In genomic region chr11:126853732-126854131, GRCh38 we compare ENCODE assay signal across 23 cellular contexts.
DNase-seq lines count a peak whose midpoint lies in the region; ATAC-seq, FAIRE-seq and TF ChIP-seq lines count a peak whose summit lies in the region.
"Had no signal": no experiment of that assay in that cellular context is flagged by ENCODE, and none has a peak within 500 bp of the region (broad histone marks: within the 10 kb centered on the region; RNA-seq: fewer than 3 reads in every experiment).

No MANE protein-coding gene starts in this region.

- H3K27ac Mint-ChIP-seq in astrocyte (ENCODE audit: unreplicated experiment): no peak overlapping the region
- H3K27ac Mint-ChIP-seq: activated B cell treated with CpG ODN at 0.5 μM for 24 hours; effector memory CD8-positive, alpha-beta T cell; neural progenitor cell had no signal

- no peak overlapping the region for H2AFZ ChIP-seq in astrocyte (ENCODE audit: low read depth, low read length)
- H2AFZ ChIP-seq: neural progenitor cell had no signal

- H3K27ac ChIP-seq in astrocyte (ENCODE audit: low read depth, low read length): no peak overlapping the region
- H3K27ac ChIP-seq: foreskin keratinocyte, neural progenitor cell, suprapubic skin had no signal

- TF ChIP-seq CTCF in astrocyte (IDR thresholded peaks at IDR 0.05; ENCODE audit: insufficient read depth, low read depth, low read length): no peak

- H3K4me1 ChIP-seq in astrocyte (ENCODE audit: insufficient read depth, low read length): peaks cover 6% of the 10 kb centered on the region
- H3K4me1 ChIP-seq: Caco-2, foreskin keratinocyte, neural progenitor cell, suprapubic skin had no signal

- H3K4me1 Mint-ChIP-seq in astrocyte (ENCODE audit: low read depth, unreplicated experiment): peaks cover 4% of the 10 kb centered on the region
- H3K4me1 Mint-ChIP-seq: activated B cell treated with CpG ODN at 0.5 μM for 24 hours, neural progenitor cell had no signal

- H3K9me3 ChIP-seq in astrocyte (ENCODE audit: insufficient read depth, low read depth, low read length): no peaks in the 10 kb centered on the region
- H3K9me3 ChIP-seq: Caco-2, suprapubic skin had no signal

- peaks cover 2% of the 10 kb centered on the region for H3K9me3 Mint-ChIP-seq in astrocyte (ENCODE audit: unreplicated experiment)
- H3K9me3 Mint-ChIP-seq: activated B cell treated with CpG ODN at 0.5 μM for 24 hours, neural progenitor cell had no signal

- no peak overlapping the region for H3K4me3 Mint-ChIP-seq in astrocyte (ENCODE audit: unreplicated experiment)
- H3K4me3 Mint-ChIP-seq: activated B cell treated with CpG ODN at 0.5 μM for 24 hours; effector memory CD8-positive, alpha-beta T cell; neural progenitor cell had no signal

- no peaks in the 10 kb centered on the region for H3K79me2 ChIP-seq in astrocyte (ENCODE audit: insufficient read depth, low read length)

- DNase-seq in GM18507 (ENCODE audit: extremely low spot score, insufficient read length, low read depth) (no peak), astrocyte (ENCODE audit: low read depth) (peak; percentile 59), globus pallidus (ENCODE audit: low spot score) (no peak), G401 (ENCODE audit: low spot score) (no peak), SIG-M5 treated with dmso at 0.1 percent for 504 hours (lab: John Stamatoyannopoulos, UW; ENCODE audit: unreplicated experiment) (no peak)
- DNase-seq: activated B cell treated with CpG ODN at 0.5 μM for 24 hours; activated naive CD4-positive, alpha-beta T cell treated with Interleukin-2 at 50 U/mL for 16 hours; Caco-2; effector memory CD8-positive, alpha-beta T cell; foreskin keratinocyte; mesendoderm; NCI-H1417 treated with DMSO at 0.1 percent for 48 hours; NCI-H446 treated with DMSO at 0.1 percent for 48 hours; OCI-M1; right cardiac atrium; stimulated activated CD4-positive, alpha-beta T cell treated with anti-CD3 and anti-CD28 coated beads, Interleukin-1b, Interleukin-23, amount 100 ng/mL, for 48 hours had no signal

- no peaks in the 10 kb centered on the region for H3K36me3 Mint-ChIP-seq in astrocyte (ENCODE audit: low read depth, unreplicated experiment)

- FAIRE-seq in GM18507 (lab: Jason Lieb, UNC) (peak; percentile 15), astrocyte (lab: Jason Lieb, UNC) (no peak)
- FAIRE-seq: bronchial epithelial cell, K562 had no signal

- peaks cover 8% of the 10 kb centered on the region for H3K27me3 Mint-ChIP-seq in astrocyte (ENCODE audit: low read depth, unreplicated experiment)
- H3K27me3 Mint-ChIP-seq: activated B cell treated with CpG ODN at 0.5 μM for 24 hours had no signal

- no peak overlapping the region for H3K9ac ChIP-seq in astrocyte (ENCODE audit: low read length)
- H3K9ac ChIP-seq: neural progenitor cell had no signal

- ATAC-seq in GM21390 (IDR thresholded peaks at IDR 0.05; ENCODE audit: unreplicated experiment) (peak; percentile 61), HG03095 (IDR thresholded peaks at IDR 0.05; ENCODE audit: unreplicated experiment) (peak; percentile 71), GM21723 (IDR thresholded peaks at IDR 0.05; ENCODE audit: unreplicated experiment) (no peak)
- ATAC-seq: effector memory CD8-positive, alpha-beta T cell; foreskin keratinocyte; K562; right cardiac atrium had no signal

- no peaks in the 10 kb centered on the region for H4K20me1 ChIP-seq in astrocyte (ENCODE audit: insufficient read depth, low read length)

- H3K36me3 ChIP-seq in astrocyte (ENCODE audit: insufficient read depth, low read length): no peaks in the 10 kb centered on the region
- H3K36me3 ChIP-seq: neural progenitor cell, suprapubic skin had no signal

- in situ Hi-C loops in G401 (cut with HindIII; ENCODE audit: low sequenced_read_pairs): no loop called here

- H3K4me2 ChIP-seq in astrocyte (ENCODE audit: low read length): no peak overlapping the region
- H3K4me2 ChIP-seq: neural progenitor cell had no signal

- H3K4me3 ChIP-seq in astrocyte (ENCODE audit: insufficient read depth, low read depth, low read length): no peak overlapping the region
- H3K4me3 ChIP-seq: K562, neural progenitor cell, suprapubic skin had no signal

- no peaks in the 10 kb centered on the region for H3K27me3 ChIP-seq in astrocyte (ENCODE audit: insufficient read depth, low read length)
- H3K27me3 ChIP-seq: foreskin keratinocyte, neural progenitor cell, suprapubic skin had no signal
